Comparison of ENCODE assay signal across 37 cellular contexts in the genomic region with DNA sequence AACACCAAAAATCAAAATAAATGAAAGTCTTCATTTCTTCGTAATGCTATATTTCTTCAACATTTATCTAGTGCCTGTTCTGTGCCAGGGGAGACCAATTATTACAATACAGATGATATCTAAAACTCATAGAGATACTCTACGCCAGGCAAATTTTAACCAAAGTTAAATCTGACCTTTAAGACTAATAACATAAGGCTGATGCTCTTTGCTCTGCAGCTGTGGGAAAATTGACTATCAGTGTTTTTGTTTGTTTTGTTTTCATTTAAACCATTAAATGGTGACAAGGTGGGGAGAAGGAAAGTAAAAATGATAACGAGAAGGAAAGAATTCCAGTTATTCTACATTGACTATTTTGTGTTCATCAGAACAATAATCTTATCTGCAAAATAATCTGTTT.
DNase-seq lines count a peak whose midpoint lies in the region; ATAC-seq, FAIRE-seq and TF ChIP-seq lines count a peak whose summit lies in the region.
"Had no signal": no experiment of that assay in that cellular context is flagged by ENCODE, and none has a peak within 500 bp of the region (broad histone marks: within the 10 kb centered on the region; RNA-seq: fewer than 3 reads in every experiment).

No MANE protein-coding gene starts in this region.

- in situ Hi-C loops in HepG2 (cut with HindIII; ENCODE audit: extremely low pct_ligation_motif_present, low pct_unique_long_range_greater_than_20kb) = no loop called here

- H3K4me1 ChIP-seq in liver (ENCODE audit: control insufficient read depth in 4 of 4, insufficient read depth in 4 of 4, low read length in 3 of 4) (peaks cover 0 to 4% (median 2%) of the 10 kb centered on the region in 4 donors), HepG2 (ENCODE audit: insufficient read depth, low read length) (no peaks in the 10 kb centered on the region), right lobe of liver (peaks cover 0 to 8% (median 0%) of the 10 kb centered on the region in 4 donors), neural progenitor cell (peaks cover 10% of the 10 kb centered on the region)
- H3K4me1 ChIP-seq: A549, BE2C, BLaER1, Caco-2 had no signal

- peaks cover 4% of the 10 kb centered on the region for H3K9me3 Mint-ChIP-seq in glutamatergic neuron (ENCODE audit: unreplicated experiment)
- no peaks in the 10 kb centered on the region for H3K9me3 Mint-ChIP-seq in neural progenitor cell

- peaks cover 4% of the 10 kb centered on the region for H3K27me3 Mint-ChIP-seq in glutamatergic neuron (ENCODE audit: unreplicated experiment)
- H3K27me3 Mint-ChIP-seq in neural progenitor cell (ENCODE audit: insufficient read depth, low read depth) = no peaks in the 10 kb centered on the region
- H3K27me3 Mint-ChIP-seq: B cell; CD4-positive, alpha-beta memory T cell; CD4-positive, alpha-beta T cell; CD4-positive, CD25-positive, alpha-beta regulatory T cell; CD8-positive, alpha-beta memory T cell had no signal

- H3K9me3 ChIP-seq in liver (ENCODE audit: control insufficient read depth in 4 of 4, low read length in 3 of 4) (no peaks in the 10 kb centered on the region), HepG2 (ENCODE audit: low read length) (no peaks in the 10 kb centered on the region), right lobe of liver (no peaks in the 10 kb centered on the region), neural progenitor cell (ENCODE audit: low read depth) (no peaks in the 10 kb centered on the region)
- H3K9me3 ChIP-seq: A549; BE2C; BLaER1; BLaER1 treated with 17β-estradiol and CSF1 and Interleukin-3, amounts not matched to agents 10 nM and 100 nM; Caco-2 had no signal

- TF ChIP-seq EP300 in HepG2 (IDR thresholded peaks at IDR 0.05; ENCODE audit: low read depth in 2 of 2, low read length in 2 of 2) = no peak
- no peak for TF ChIP-seq EP300 in HepG2 (CRISPR knock-in tag; IDR thresholded peaks at IDR 0.05; ENCODE audit: borderline replicate concordance)

- H3K4me3 Mint-ChIP-seq in glutamatergic neuron (ENCODE audit: unreplicated experiment) = no peak overlapping the region
- no peak overlapping the region for H3K4me3 Mint-ChIP-seq in neural progenitor cell
- H3K4me3 Mint-ChIP-seq: B cell; CD14-positive monocyte; CD4-positive, alpha-beta memory T cell; CD4-positive, alpha-beta T cell; CD4-positive, CD25-positive, alpha-beta regulatory T cell; CD8-positive, alpha-beta memory T cell; CD8-positive, alpha-beta T cell had no signal

- no peaks in the 10 kb centered on the region for H3F3A ChIP-seq in neural progenitor cell (ENCODE audit: low read depth)

- no peak for TF ChIP-seq POLR2A in HepG2 (IDR thresholded peaks at IDR 0.05; ENCODE audit: insufficient read depth in 1 of 2, low read depth in 2 of 2, low read length in 2 of 2)
- TF ChIP-seq POLR2A in right lobe of liver (IDR thresholded peaks at IDR 0.05) = no peak

- H3K27ac ChIP-seq in liver (ENCODE audit: low read depth in 1 of 2, low read length in 2 of 2) (no peak overlapping the region), HepG2 (ENCODE audit: extremely low read length, insufficient read depth, low read length) (no peak overlapping the region), right lobe of liver (no peak overlapping the region), neural progenitor cell (no peak overlapping the region)
- H3K27ac ChIP-seq: 22Rv1; A549; BLaER1; BLaER1 treated with 17β-estradiol and CSF1 and Interleukin-3, amounts not matched to agents 10 nM and 100 nM; C4-2B had no signal

- H2AFZ ChIP-seq in HepG2 (ENCODE audit: low read length) = no peak overlapping the region
- no peak overlapping the region for H2AFZ ChIP-seq in neural progenitor cell (replicated peaks)

- CTCF ChIA-PET in HepG2 (lab: Yijun Ruan, JAX; ENCODE audit: low intra/inter-chr PET ratio, low total read pairs) = no interaction called here

- TF ChIP-seq RAD21 in liver (IDR thresholded peaks at IDR 0.05) (no peak), HepG2 (CRISPR knock-in tag; IDR thresholded peaks at IDR 0.05) (no peak)

- no TSS peak for BruUV-seq in HepG2 (replicated peaks; lab: Mats Ljungman, UMichigan)

- H3K4me1 Mint-ChIP-seq in glutamatergic neuron (ENCODE audit: low read depth, unreplicated experiment) (peaks cover 24% of the 10 kb centered on the region), neural progenitor cell (peaks cover 14% of the 10 kb centered on the region)
- H3K4me1 Mint-ChIP-seq: B cell; CD14-positive monocyte; CD4-positive, alpha-beta memory T cell; CD4-positive, CD25-positive, alpha-beta regulatory T cell; CD8-positive, alpha-beta memory T cell had no signal

- no peak for FAIRE-seq in HepG2 (lab: Jason Lieb, UNC)
- FAIRE-seq: A204.1, A549, D721Med had no signal

- H3K36me3 ChIP-seq in liver (ENCODE audit: control insufficient read depth in 4 of 4, insufficient read depth in 3 of 4, low read depth in 1 of 4, low read length in 3 of 4) (no peaks in the 10 kb centered on the region), HepG2 (replicated peaks in 1 of 2; ENCODE audit: control insufficient read depth in 1 of 2, insufficient read depth in 2 of 2, low read length in 2 of 2) (no peaks in the 10 kb centered on the region), right lobe of liver (no peaks in the 10 kb centered on the region), neural progenitor cell (no peaks in the 10 kb centered on the region)
- H3K36me3 ChIP-seq: BE2C; BLaER1; BLaER1 treated with 17β-estradiol and CSF1 and Interleukin-3, amounts not matched to agents 10 nM and 100 nM had no signal

- no peaks in the 10 kb centered on the region for H3K27me3 ChIP-seq in liver (ENCODE audit: control insufficient read depth in 4 of 4, insufficient read depth in 4 of 4, low read length in 3 of 4)
- no peaks in the 10 kb centered on the region for H3K27me3 ChIP-seq in HepG2 (ENCODE audit: control insufficient read depth in 1 of 2, insufficient read depth in 2 of 2, low read length in 2 of 2)
- no peaks in the 10 kb centered on the region for H3K27me3 ChIP-seq in right lobe of liver
- no peaks in the 10 kb centered on the region for H3K27me3 ChIP-seq in neural progenitor cell
- H3K27me3 ChIP-seq: BE2C; BLaER1; BLaER1 treated with 17β-estradiol and CSF1 and Interleukin-3, amounts not matched to agents 10 nM and 100 nM had no signal

- ATAC-seq in HepG2 (no peak), left lobe of liver (peak; percentile 30), right lobe of liver (peak in 3 of 4 donors; percentile 57 to 84 (median 81)), HG03378 (IDR thresholded peaks at IDR 0.05; ENCODE audit: unreplicated experiment) (no peak)
- ATAC-seq: A549; CD8-positive, alpha-beta T cell had no signal

- POLR2A ChIA-PET in HepG2 (lab: Yijun Ruan, JAX) = no interaction called here

- WGBS in liver = 43% methylated on average over 3 of the region's 3 CpGs
- WGBS in HepG2 (ENCODE audit: low lambda C conversion rate) = 3% methylated on average over 3 of the region's 3 CpGs
- WGBS in right lobe of liver (ENCODE audit: insufficient coverage, low coverage, low lambda C conversion rate, missing lambda C conversion rate) = 24% methylated on average over 3 of the region's 3 CpGs

- TF ChIP-seq CTCF in liver (IDR thresholded peaks at IDR 0.05; ENCODE audit: low read depth, low read length, missing input control) (no peak), HepG2 (CRISPR knock-in tag; IDR thresholded peaks at IDR 0.05) (no peak), glutamatergic neuron (IDR thresholded peaks at IDR 0.05; ENCODE audit: partially characterized antibody, unreplicated experiment) (no peak), right lobe of liver (IDR thresholded peaks at IDR 0.05) (no peak), neural progenitor cell (IDR thresholded peaks at IDR 0.05) (no peak)

- H3K4me3 ChIP-seq in liver (ENCODE audit: low read depth in 1 of 3, low read length in 3 of 3) (no peak overlapping the region), HepG2 (replicated peaks in 1 of 3; ENCODE audit: insufficient read depth in 1 of 3, low read depth in 2 of 3, low read length in 3 of 3) (no peak overlapping the region), right lobe of liver (no peak overlapping the region), neural progenitor cell (no peak overlapping the region)
- H3K4me3 ChIP-seq: A549; BLaER1; BLaER1 treated with 17β-estradiol and CSF1 and Interleukin-3, amounts not matched to agents 10 nM and 100 nM had no signal

- H3K79me2 ChIP-seq in HepG2 (ENCODE audit: insufficient read depth, low read length) = no peaks in the 10 kb centered on the region
- H3K79me2 ChIP-seq in neural progenitor cell (ENCODE audit: low read depth) = no peaks in the 10 kb centered on the region

- H4K20me1 ChIP-seq in HepG2 (ENCODE audit: insufficient read depth, low read length) = no peaks in the 10 kb centered on the region
- H4K20me1 ChIP-seq in neural progenitor cell (ENCODE audit: low read depth) = no peaks in the 10 kb centered on the region
- H4K20me1 ChIP-seq: BLaER1; BLaER1 treated with 17β-estradiol and CSF1 and Interleukin-3, amounts not matched to agents 10 nM and 100 nM had no signal

- no peak overlapping the region for H3K9ac ChIP-seq in liver (ENCODE audit: low read depth in 1 of 2, low read length in 2 of 2)
- H3K9ac ChIP-seq in HepG2 (ENCODE audit: insufficient read depth, low read depth, low read length) = no peak overlapping the region
- no peak overlapping the region for H3K9ac ChIP-seq in neural progenitor cell
- H3K9ac ChIP-seq: BLaER1; BLaER1 treated with 17β-estradiol and CSF1 and Interleukin-3, amounts not matched to agents 10 nM and 100 nM had no signal

- intact Hi-C loops in HepG2 (cut with micrococcal nuclease; ENCODE audit: unreplicated experiment) (no loop called here), right lobe of liver (cut with DNase I) (no loop called here)

- peak overlapping the region; percentile 7 for H3K27ac Mint-ChIP-seq in glutamatergic neuron (ENCODE audit: unreplicated experiment)
- H3K27ac Mint-ChIP-seq in neural progenitor cell = no peak overlapping the region
- H3K27ac Mint-ChIP-seq: B cell; CD14-positive monocyte; CD4-positive, alpha-beta memory T cell; CD4-positive, alpha-beta T cell; CD4-positive, CD25-positive, alpha-beta regulatory T cell; CD8-positive, alpha-beta memory T cell; CD8-positive, alpha-beta T cell had no signal

- no peak for DNase-seq in HepG2 (ENCODE audit: low spot score)
- no peak for DNase-seq in glutamatergic neuron
- DNase-seq in left lobe of liver (ENCODE audit: low spot score) = no peak
- DNase-seq in right lobe of liver = no peak
- no peak for DNase-seq in effector CD8-positive, alpha-beta T cell (lab: John Stamatoyannopoulos, UW)
- no peak for DNase-seq in neural progenitor cell (ENCODE audit: low spot score)
- DNase-seq: 8988T; ACHN; AML-193; BE2C; C1 segment of cervical spinal cord; Caco-2; Calu3; CD4-positive, alpha-beta memory T cell; CD4-positive, alpha-beta T cell; CD4-positive, CD25-positive, alpha-beta regulatory T cell; CD8-positive, alpha-beta memory T cell; CD8-positive, alpha-beta T cell; COR-L47; DMS 273 treated with DMSO at 0.1 percent for 48 hours; DMS153; DMS53; DMS79; DMS79 treated with DMSO at 0.1 percent for 48 hours; DND-41; EL had no signal

- H3K4me2 ChIP-seq in HepG2 (ENCODE audit: low read depth, low read length) (no peak overlapping the region), neural progenitor cell (no peak overlapping the region)
- H3K4me2 ChIP-seq: A549; BLaER1; BLaER1 treated with 17β-estradiol and CSF1 and Interleukin-3, amounts not matched to agents 10 nM and 100 nM had no signal

- H3K36me3 Mint-ChIP-seq in glutamatergic neuron (ENCODE audit: unreplicated experiment) = no peaks in the 10 kb centered on the region
- H3K36me3 Mint-ChIP-seq in neural progenitor cell = no peaks in the 10 kb centered on the region
- H3K36me3 Mint-ChIP-seq: CD14-positive monocyte; CD4-positive, alpha-beta memory T cell; CD4-positive, CD25-positive, alpha-beta regulatory T cell; CD8-positive, alpha-beta memory T cell; CD8-positive, alpha-beta T cell had no signal

Comparison
In these comparisons a context has a peak if more than half of its experiments do, and no peak if none do; other contexts are left out.
1. ATAC-seq: peak in left lobe of liver (single experiment) and right lobe of liver (3 of 4); none in HepG2 (single experiment) and HG03378 (single experiment).